15 cellular contexts compared by ENCODE assay signal in the genomic region with DNA sequence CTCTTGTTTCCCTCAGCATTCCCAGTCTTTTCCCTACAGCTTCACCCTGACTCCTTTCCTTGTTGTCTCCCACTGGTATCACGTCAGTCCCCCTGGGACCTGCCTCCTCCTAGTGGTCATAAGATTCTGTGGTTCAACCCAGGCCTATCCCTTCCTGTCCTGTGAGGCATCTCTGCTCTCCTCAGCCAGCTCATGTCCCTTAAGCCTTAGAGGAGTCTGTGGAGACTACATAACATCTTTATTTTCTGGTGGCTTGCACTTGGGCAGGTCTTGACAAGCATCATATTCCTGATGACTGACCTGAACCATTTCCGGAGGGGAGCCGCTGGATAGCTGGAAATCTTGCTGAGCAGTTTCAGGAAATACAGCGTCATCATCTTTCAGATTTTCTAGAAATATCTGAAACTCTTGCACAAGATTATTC. TPM values are rescaled to one million over a fixed set of nuclear protein-coding genes. Genes with fewer than 3 reads are reported as not detected.
DNase-seq lines count a peak whose midpoint lies in the region; ATAC-seq, FAIRE-seq and TF ChIP-seq lines count a peak whose summit lies in the region.
"Had no signal": no experiment of that assay in that cellular context is flagged by ENCODE, and none has a peak within 500 bp of the region (broad histone marks: within the 10 kb centered on the region; RNA-seq: fewer than 3 reads in every experiment).

No MANE protein-coding gene starts in this region.

- POLR2A ChIA-PET in activated CD8-positive, alpha-beta T cell treated with anti-CD3 and anti-CD28 coated beads, Interleukin-2, amount 10 ng/mL, durations not matched to agents 7 days and 5 days (lab: Charles Lee): no interaction called here

- CTCF ChIA-PET in activated CD8-positive, alpha-beta T cell treated with anti-CD3 and anti-CD28 coated beads, Interleukin-2, amount 10 ng/mL, durations not matched to agents 7 days and 5 days (lab: Charles Lee): no interaction called here

- H3K27me3 ChIP-seq in bronchial epithelial cell (ENCODE audit: control insufficient read depth, insufficient read depth, low read length): no peaks in the 10 kb centered on the region
- H3K27me3 ChIP-seq: right atrium auricular region, upper lobe of left lung had no signal

- peak overlapping the region; percentile 13 for H3K27ac Mint-ChIP-seq in neural crest cell (ENCODE audit: unreplicated experiment)
- H3K27ac Mint-ChIP-seq in activated CD8-positive, alpha-beta T cell treated with anti-CD3 and anti-CD28 coated beads, Interleukin-2, amount 10 ng/mL, durations not matched to agents 7 days and 5 days: no peak overlapping the region
- H3K27ac Mint-ChIP-seq: memory B cell had no signal

- no peaks in the 10 kb centered on the region for H3K27me3 Mint-ChIP-seq in neural crest cell (ENCODE audit: low read depth)
- no peaks in the 10 kb centered on the region for H3K27me3 Mint-ChIP-seq in activated CD8-positive, alpha-beta T cell treated with anti-CD3 and anti-CD28 coated beads, Interleukin-2, amount 10 ng/mL, durations not matched to agents 7 days and 5 days (ENCODE audit: low read depth)
- H3K27me3 Mint-ChIP-seq: memory B cell had no signal

- FAIRE-seq in bronchial epithelial cell (lab: Jason Lieb, UNC) (peak; percentile 97), GM12891 (lab: Jason Lieb, UNC) (no peak)
- FAIRE-seq: D721Med had no signal

- DNase-seq in ELF-1 (ENCODE audit: low read depth, low spot score) (peak; percentile 8), HuH-7.5 (ENCODE audit: low spot score) (peak; percentile 7), bronchial epithelial cell (ENCODE audit: low read depth) (peak; percentile 95), neural crest cell (ENCODE audit: low read depth, low spot score) (no peak), NCI-H1436 treated with DMSO at 0.1 percent for 48 hours (lab: John Stamatoyannopoulos, UW) (no peak), GM12891 (ENCODE audit: insufficient read length, low spot score) (no peak)
- no peak for DNase-seq in activated CD8-positive, alpha-beta T cell treated with anti-CD3 and anti-CD28 coated beads, Interleukin-2, amount 10 ng/mL, durations not matched to agents 7 days and 5 days
- DNase-seq: SHP77, upper lobe of left lung had no signal

- peaks cover 4% of the 10 kb centered on the region for H3K9me3 Mint-ChIP-seq in neural crest cell
- H3K9me3 Mint-ChIP-seq in activated CD8-positive, alpha-beta T cell treated with anti-CD3 and anti-CD28 coated beads, Interleukin-2, amount 10 ng/mL, durations not matched to agents 7 days and 5 days (ENCODE audit: insufficient read depth): no peaks in the 10 kb centered on the region

- TF ChIP-seq CTCF in bronchial epithelial cell (IDR thresholded peaks at IDR 0.05; ENCODE audit: insufficient read depth, low read length, severe bottlenecking) (peak; percentile 47), neural crest cell (conservative IDR thresholded peaks at IDR 0.05) (no peak)

- no peak overlapping the region for H3K4me3 Mint-ChIP-seq in neural crest cell
- H3K4me3 Mint-ChIP-seq in activated CD8-positive, alpha-beta T cell treated with anti-CD3 and anti-CD28 coated beads, Interleukin-2, amount 10 ng/mL, durations not matched to agents 7 days and 5 days: no peak overlapping the region
- H3K4me3 Mint-ChIP-seq: memory B cell had no signal

- no peak overlapping the region for H3K4me3 ChIP-seq in bronchial epithelial cell (ENCODE audit: low read depth, low read length)
- H3K4me3 ChIP-seq: right atrium auricular region, upper lobe of left lung had no signal

- H3K36me3 Mint-ChIP-seq in neural crest cell (ENCODE audit: low read depth): no peaks in the 10 kb centered on the region
- no peaks in the 10 kb centered on the region for H3K36me3 Mint-ChIP-seq in activated CD8-positive, alpha-beta T cell treated with anti-CD3 and anti-CD28 coated beads, Interleukin-2, amount 10 ng/mL, durations not matched to agents 7 days and 5 days (ENCODE audit: low read depth)

- H3K36me3 ChIP-seq in bronchial epithelial cell (ENCODE audit: control insufficient read depth, insufficient read depth, low read length): no peaks in the 10 kb centered on the region
- H3K36me3 ChIP-seq: right atrium auricular region, upper lobe of left lung had no signal

- TF ChIP-seq POLR2A in GM12891 (IDR thresholded peaks at IDR 0.05; ENCODE audit: low read depth, low read length): no peak

- peaks cover 11% of the 10 kb centered on the region for H3K4me1 Mint-ChIP-seq in neural crest cell
- peaks cover 5% of the 10 kb centered on the region for H3K4me1 Mint-ChIP-seq in activated CD8-positive, alpha-beta T cell treated with anti-CD3 and anti-CD28 coated beads, Interleukin-2, amount 10 ng/mL, durations not matched to agents 7 days and 5 days (ENCODE audit: low read depth)

- ATAC-seq in GM18909 (IDR thresholded peaks at IDR 0.05; ENCODE audit: poor library complexity, unreplicated experiment): no peak
- ATAC-seq in activated CD8-positive, alpha-beta T cell treated with anti-CD3 and anti-CD28 coated beads, Interleukin-2, amount 10 ng/mL, durations not matched to agents 7 days and 5 days: no peak
- ATAC-seq: activated CD4-positive, CD25-positive, alpha-beta regulatory T cell treated with anti-CD3 and anti-CD28 coated beads, Interleukin-2, amount 50 U/mL, for 24 hours had no signal

TF ChIP-seq in GM12891, 5 proteins besides CTCF, POLR2A, EP300 and RAD21:
- TF ChIP-seq TAF1 (IDR thresholded peaks at IDR 0.05; ENCODE audit: low read depth, low read length) (no peak), POU2F2 (IDR thresholded peaks at IDR 0.05; ENCODE audit: low read depth, low read length) (no peak), PAX5 (IDR thresholded peaks at IDR 0.05; ENCODE audit: insufficient read depth, low read length, severe bottlenecking) (no peak), POLR2AphosphoS5 (IDR thresholded peaks at IDR 0.05; ENCODE audit: low read depth, low read length) (no peak), SPI1 (IDR thresholded peaks at IDR 0.05; ENCODE audit: low read depth, low read length) (no peak)
TF ChIP-seq in GM12891: peak in this region for 0.

RNA-seq across cellular contexts. Expression of a gene that starts 0.7 kb away (rescaled TPM):
- not detected in 2 replicates for total RNA-seq in bronchial epithelial cell
- not detected in 2 replicates for total RNA-seq in neural crest cell
- polyA plus RNA-seq in GM12891 (2012; ENCODE audit: low read depth, missing spikeins): 0.13 TPM
- total RNA-seq in activated CD8-positive, alpha-beta T cell treated with anti-CD3 and anti-CD28 coated beads, Interleukin-2, amount 10 ng/mL, durations not matched to agents 7 days and 5 days: not detected
- total RNA-seq: glomerular endothelial cell, right atrium auricular region, upper lobe of left lung had no signal

RNA-seq across cellular contexts. Expression of a gene that starts 59.3 kb away (rescaled TPM):
- total RNA-seq in bronchial epithelial cell (73.5 and 82.1 TPM in 2 replicates), neural crest cell (41.5 and 51.9 TPM in 2 replicates)
- 15.8 TPM for polyA plus RNA-seq in GM12891 (2012; ENCODE audit: low read depth, missing spikeins)
- total RNA-seq in activated CD8-positive, alpha-beta T cell treated with anti-CD3 and anti-CD28 coated beads, Interleukin-2, amount 10 ng/mL, durations not matched to agents 7 days and 5 days: 10 to 100 TPM; 43.3 to 45.7 TPM

Comparison
In these comparisons a context has a peak if more than half of its experiments do, and no peak if none do; other contexts are left out.
1. DNase-seq: peak in ELF-1 (single experiment), HuH-7.5 (single experiment) and bronchial epithelial cell (single experiment); none in neural crest cell (single experiment), NCI-H1436 treated with DMSO at 0.1 percent for 48 hours (single experiment), GM12891 (single experiment) and activated CD8-positive, alpha-beta T cell treated with anti-CD3 and anti-CD28 coated beads, Interleukin-2, amount 10 ng/mL, durations not matched to agents 7 days and 5 days (single experiment).